In the genomic region with DNA sequence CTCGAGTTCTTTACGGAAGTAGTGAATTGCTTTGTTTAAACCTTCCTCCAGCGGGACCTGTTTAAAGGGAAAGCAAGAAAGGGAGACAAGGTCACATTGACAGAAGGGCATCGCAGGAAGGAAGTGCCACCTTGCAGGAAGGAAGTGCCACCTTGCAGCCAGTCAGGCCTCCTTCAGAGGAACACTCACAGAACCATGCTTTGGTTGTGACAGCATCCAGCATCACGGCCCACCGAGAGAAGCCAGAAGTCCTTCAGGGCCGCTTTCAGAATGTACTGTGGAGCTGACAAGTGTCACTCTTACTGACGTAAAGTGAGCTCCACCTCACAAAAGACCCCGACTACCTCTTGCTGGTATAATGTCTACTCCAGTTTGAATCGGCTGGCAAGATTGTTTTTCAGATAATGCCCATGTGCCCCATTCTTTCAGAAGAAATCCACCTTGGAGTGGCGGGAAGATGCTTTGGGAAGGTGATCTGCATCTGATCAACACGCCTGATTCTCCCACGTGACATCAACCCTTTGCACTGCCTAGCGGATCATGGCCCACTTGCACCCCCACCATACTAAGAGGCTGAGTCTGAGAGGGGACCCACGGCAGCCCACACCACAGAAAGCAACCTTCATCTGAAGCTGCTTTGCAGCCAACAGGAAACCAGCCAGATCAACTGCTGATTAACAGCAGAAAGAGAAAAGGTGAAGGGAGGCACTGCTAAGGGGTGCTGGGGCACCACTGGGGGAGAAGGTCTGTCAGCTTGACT, we compare ENCODE assay signal across 16 cellular contexts.
DNase-seq lines count a peak whose midpoint lies in the region; ATAC-seq, FAIRE-seq and TF ChIP-seq lines count a peak whose summit lies in the region.
"Had no signal": no experiment of that assay in that cellular context is flagged by ENCODE, and none has a peak within 500 bp of the region (broad histone marks: within the 10 kb centered on the region; RNA-seq: fewer than 3 reads in every experiment).

No MANE protein-coding gene starts in this region.

- no peaks in the 10 kb centered on the region for H3K9me3 Mint-ChIP-seq in activated CD8-positive, alpha-beta T cell treated with anti-CD3 and anti-CD28 coated beads, Interleukin-2, amount 10 ng/mL, durations not matched to agents 7 days and 5 days (ENCODE audit: insufficient read depth)

- peaks cover 81% of the 10 kb centered on the region for H3K4me1 Mint-ChIP-seq in activated CD8-positive, alpha-beta T cell treated with anti-CD3 and anti-CD28 coated beads, Interleukin-2, amount 10 ng/mL, durations not matched to agents 7 days and 5 days (ENCODE audit: low read depth)
- H3K4me1 Mint-ChIP-seq: brain had no signal

- TF ChIP-seq EP300 in upper lobe of left lung (IDR thresholded peaks at IDR 0.05) = no peak

- CTCF ChIA-PET in activated CD8-positive, alpha-beta T cell treated with anti-CD3 and anti-CD28 coated beads, Interleukin-2, amount 10 ng/mL, durations not matched to agents 7 days and 5 days (lab: Charles Lee) = interaction anchor here (0.7 to 2.8 kb wide), 20 partner anchors 10 to 766 kb away, joined by 3 to 44 read pairs (median 4); no protein-coding TSS in a partner anchor

- DNase-seq in T follicular helper cell (ENCODE audit: low read depth) (peak; percentile 68), bronchial epithelial cell (ENCODE audit: low read depth) (no peak), upper lobe of left lung (no peak), caudate nucleus (lab: John Stamatoyannopoulos, UW) (no peak)
- peak; percentile 81 for DNase-seq in activated CD8-positive, alpha-beta T cell treated with anti-CD3 and anti-CD28 coated beads, Interleukin-2, amount 10 ng/mL, durations not matched to agents 7 days and 5 days
- DNase-seq in stimulated activated CD4-positive, alpha-beta T cell treated with anti-CD3 and anti-CD28 coated beads, Interleukin-4, amount 100 ng/mL, for 24 hours = peak; percentile 50
- DNase-seq: erythroblast, MG63, NCI-H510A, right lobe of liver, WERI-Rb-1 had no signal

- peaks cover 10% of the 10 kb centered on the region for H3K36me3 ChIP-seq in bronchial epithelial cell (ENCODE audit: control insufficient read depth, insufficient read depth, low read length)
- peaks cover 0 to 36% (median 28%) of the 10 kb centered on the region in 4 donors for H3K36me3 ChIP-seq in upper lobe of left lung
- H3K36me3 ChIP-seq: MG63 had no signal

- TF ChIP-seq CTCF in bronchial epithelial cell (IDR thresholded peaks at IDR 0.05; ENCODE audit: insufficient read depth, low read length, severe bottlenecking) = no peak
- TF ChIP-seq CTCF in upper lobe of left lung (IDR thresholded peaks at IDR 0.05) = no peak

- H3K4me3 ChIP-seq in bronchial epithelial cell (ENCODE audit: low read depth, low read length) (no peak overlapping the region), upper lobe of left lung (no peak overlapping the region)
- H3K4me3 ChIP-seq: BLaER1, MG63, right lobe of liver had no signal

- peak overlapping the region; percentile 92 for H3K27ac Mint-ChIP-seq in activated CD8-positive, alpha-beta T cell treated with anti-CD3 and anti-CD28 coated beads, Interleukin-2, amount 10 ng/mL, durations not matched to agents 7 days and 5 days

- no peaks in the 10 kb centered on the region for H3K27me3 ChIP-seq in bronchial epithelial cell (ENCODE audit: control insufficient read depth, insufficient read depth, low read length)
- no peaks in the 10 kb centered on the region for H3K27me3 ChIP-seq in upper lobe of left lung
- H3K27me3 ChIP-seq: BLaER1, MG63, right lobe of liver had no signal

- H3K27ac ChIP-seq in upper lobe of left lung (no peak overlapping the region), caudate nucleus (ENCODE audit: low read depth, low read length) (no peak overlapping the region)
- H3K27ac ChIP-seq: BLaER1, right lobe of liver, WERI-Rb-1 had no signal

- H3K9me3 ChIP-seq in upper lobe of left lung = no peaks in the 10 kb centered on the region
- H3K9me3 ChIP-seq: MG63, right lobe of liver had no signal

- WGBS in upper lobe of left lung, 2 donors = 68 to 78% methylated on average over 15 of the region's 15 CpGs

- H3K4me1 ChIP-seq in upper lobe of left lung = peaks cover 0 to 13% (median 6%) of the 10 kb centered on the region in 4 donors
- H3K4me1 ChIP-seq: right lobe of liver had no signal

- H3K27me3 Mint-ChIP-seq in activated CD8-positive, alpha-beta T cell treated with anti-CD3 and anti-CD28 coated beads, Interleukin-2, amount 10 ng/mL, durations not matched to agents 7 days and 5 days (ENCODE audit: low read depth) = no peaks in the 10 kb centered on the region
- H3K27me3 Mint-ChIP-seq: brain had no signal

- peak; percentile 23 for FAIRE-seq in bronchial epithelial cell (lab: Jason Lieb, UNC)
- FAIRE-seq: G401.6 had no signal

- no peak for TF ChIP-seq POLR2A in upper lobe of left lung (IDR thresholded peaks at IDR 0.05)

- peaks cover 85% of the 10 kb centered on the region for H3K36me3 Mint-ChIP-seq in activated CD8-positive, alpha-beta T cell treated with anti-CD3 and anti-CD28 coated beads, Interleukin-2, amount 10 ng/mL, durations not matched to agents 7 days and 5 days (ENCODE audit: low read depth)

- POLR2A ChIA-PET in activated CD8-positive, alpha-beta T cell treated with anti-CD3 and anti-CD28 coated beads, Interleukin-2, amount 10 ng/mL, durations not matched to agents 7 days and 5 days (lab: Charles Lee) = interaction anchor here (0.9 to 2.5 kb wide), 9 partner anchors 9 to 517 kb away, joined by 3 to 13 read pairs (median 4); a partner anchor contains a TSS

- peak overlapping the region; percentile 65 for H3K4me3 Mint-ChIP-seq in activated CD8-positive, alpha-beta T cell treated with anti-CD3 and anti-CD28 coated beads, Interleukin-2, amount 10 ng/mL, durations not matched to agents 7 days and 5 days
- H3K4me3 Mint-ChIP-seq: brain had no signal

- ATAC-seq in activated CD8-positive, alpha-beta T cell treated with anti-CD3 and anti-CD28 coated beads, Interleukin-2, amount 10 ng/mL, durations not matched to agents 7 days and 5 days = peak; percentile 53
- no peak for ATAC-seq in HG03439 (IDR thresholded peaks at IDR 0.05; ENCODE audit: unreplicated experiment)
- ATAC-seq in upper lobe of left lung (ENCODE audit: low FRiP score in 2 of 2) = no peak
- no peak for ATAC-seq in HG02840 (IDR thresholded peaks at IDR 0.05; ENCODE audit: low FRiP score, unreplicated experiment)

Comparison
In these comparisons a context has a peak if more than half of its experiments do, and no peak if none do; other contexts are left out.
1. DNase-seq: peak in T follicular helper cell (single experiment), activated CD8-positive, alpha-beta T cell treated with anti-CD3 and anti-CD28 coated beads, Interleukin-2, amount 10 ng/mL, durations not matched to agents 7 days and 5 days (single experiment) and stimulated activated CD4-positive, alpha-beta T cell treated with anti-CD3 and anti-CD28 coated beads, Interleukin-4, amount 100 ng/mL, for 24 hours (single experiment); none in bronchial epithelial cell (single experiment), upper lobe of left lung (0 of 2) and caudate nucleus (0 of 61).